ENCODE assay signal across 17 cellular contexts in the genomic region with DNA sequence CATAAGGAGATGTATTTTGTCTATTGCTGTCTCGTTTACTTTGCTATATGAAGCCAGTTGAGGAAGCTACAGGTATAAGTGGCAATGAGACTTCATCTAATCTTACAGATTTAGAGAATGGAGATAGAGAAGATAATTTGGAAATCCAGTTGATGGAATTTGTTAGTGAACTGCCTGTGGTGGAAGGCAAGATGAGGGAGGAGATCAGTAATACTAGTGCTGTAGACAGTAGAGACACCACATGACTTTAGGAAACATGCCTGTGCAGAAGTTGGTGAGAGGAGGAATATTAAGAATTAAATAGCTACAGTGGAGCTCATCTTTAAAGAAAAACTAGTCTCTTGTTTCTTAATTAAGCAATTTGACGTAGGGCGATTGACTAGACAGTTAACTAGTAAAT. TPM values are rescaled to one million over a fixed set of nuclear protein-coding genes. Genes with fewer than 3 reads are reported as not detected.
DNase-seq lines count a peak whose midpoint lies in the region; ATAC-seq and TF ChIP-seq lines count a peak whose summit lies in the region.
"Had no signal": no experiment of that assay in that cellular context is flagged by ENCODE, and none has a peak within 500 bp of the region (broad histone marks: within the 10 kb centered on the region; RNA-seq: fewer than 3 reads in every experiment).

No MANE protein-coding gene starts in this region.

- H3K9me3 Mint-ChIP-seq in activated CD8-positive, alpha-beta memory T cell treated with anti-CD3 and anti-CD28 coated beads, Interleukin-2, amount 10 ng/mL, durations not matched to agents 7 days and 5 days (ENCODE audit: low read depth), result no peaks in the 10 kb centered on the region

- H3K4me3 Mint-ChIP-seq in activated CD8-positive, alpha-beta memory T cell treated with anti-CD3 and anti-CD28 coated beads, Interleukin-2, amount 10 ng/mL, durations not matched to agents 7 days and 5 days, result no peak overlapping the region
- H3K4me3 Mint-ChIP-seq: activated CD4-positive, alpha-beta T cell treated with anti-CD3 and anti-CD28 coated beads for 36 hours had no signal

- no peak for DNase-seq in activated CD8-positive, alpha-beta memory T cell treated with anti-CD3 and anti-CD28 coated beads, Interleukin-2, amount 10 ng/mL, durations not matched to agents 7 days and 5 days
- DNase-seq in activated CD8-positive, alpha-beta memory T cell treated with anti-CD3 and anti-CD28 coated beads, Interleukin-2, amount 50 U/mL, for 4 hours, result no peak
- DNase-seq in choroid plexus epithelial cell (ENCODE audit: low read depth), result peak; percentile 16
- no peak for DNase-seq in NCI-H2171 treated with DMSO at 0.1 percent for 48 hours (lab: John Stamatoyannopoulos, UW)
- no peak for DNase-seq in COR-L47 (lab: John Stamatoyannopoulos, UW)
- DNase-seq: kidney, NCI-H1694 treated with DMSO at 0.1 percent for 48 hours, occipital lobe had no signal

- H2AFZ ChIP-seq in OCI-LY1 (ENCODE audit: low read length), result no peak overlapping the region

- H3K36me3 Mint-ChIP-seq in activated CD8-positive, alpha-beta memory T cell treated with anti-CD3 and anti-CD28 coated beads, Interleukin-2, amount 10 ng/mL, durations not matched to agents 7 days and 5 days, result peaks cover 39% of the 10 kb centered on the region

- no peaks in the 10 kb centered on the region for H3K79me2 ChIP-seq in OCI-LY1 (ENCODE audit: insufficient read depth, low read length)

- peak; percentile 20 for ATAC-seq in activated CD8-positive, alpha-beta memory T cell treated with anti-CD3 and anti-CD28 coated beads, Interleukin-2, amount 10 ng/mL, durations not matched to agents 7 days and 5 days
- no peak for ATAC-seq in GM18511 (IDR thresholded peaks at IDR 0.05; ENCODE audit: unreplicated experiment)

- H3K4me1 ChIP-seq in OCI-LY1 (ENCODE audit: insufficient read depth, low read length, severe bottlenecking), result peaks cover 21% of the 10 kb centered on the region

- H3K4me3 ChIP-seq in OCI-LY1 (ENCODE audit: low read depth, low read length, poor library complexity, severe bottlenecking), result no peak overlapping the region
- no peak overlapping the region for H3K4me3 ChIP-seq in choroid plexus epithelial cell (ENCODE audit: low read depth, low read length)
- H3K4me3 ChIP-seq: adrenal gland, lung, right atrium auricular region had no signal

- H3K27ac ChIP-seq in OCI-LY1 (ENCODE audit: low read depth, low read length, poor library complexity, severe bottlenecking), result no peak overlapping the region
- peak overlapping the region; percentile 66 for H3K27ac ChIP-seq in temporal lobe (ENCODE audit: low read depth, low read length)
- H3K27ac ChIP-seq: adrenal gland, KMS-11, right atrium auricular region had no signal

- H3K27me3 ChIP-seq in OCI-LY1 (ENCODE audit: insufficient read depth, low read length), result no peaks in the 10 kb centered on the region
- H3K27me3 ChIP-seq: adrenal gland, right atrium auricular region had no signal

- H3F3A ChIP-seq in OCI-LY1 (ENCODE audit: insufficient read depth, low read length), result no peaks in the 10 kb centered on the region

- H4K20me1 ChIP-seq in OCI-LY1 (ENCODE audit: insufficient read depth, low read length), result no peaks in the 10 kb centered on the region

- H3K36me3 ChIP-seq in OCI-LY1 (ENCODE audit: insufficient read depth, low read length), result no peaks in the 10 kb centered on the region; the same call in 1 of the 2 replicates
- H3K36me3 ChIP-seq: adrenal gland, right atrium auricular region had no signal

- no peak overlapping the region for H3K9ac ChIP-seq in OCI-LY1 (ENCODE audit: low read length)
- H3K9ac ChIP-seq: KMS-11 had no signal

- H3K27ac Mint-ChIP-seq in activated CD8-positive, alpha-beta memory T cell treated with anti-CD3 and anti-CD28 coated beads, Interleukin-2, amount 10 ng/mL, durations not matched to agents 7 days and 5 days, result peak overlapping the region; percentile 30
- H3K27ac Mint-ChIP-seq: activated CD4-positive, alpha-beta T cell treated with anti-CD3 and anti-CD28 coated beads for 36 hours had no signal

- peaks cover 58% of the 10 kb centered on the region for H3K4me1 Mint-ChIP-seq in activated CD8-positive, alpha-beta memory T cell treated with anti-CD3 and anti-CD28 coated beads, Interleukin-2, amount 10 ng/mL, durations not matched to agents 7 days and 5 days

- CTCF ChIA-PET in activated CD8-positive, alpha-beta memory T cell treated with anti-CD3 and anti-CD28 coated beads, Interleukin-2, amount 10 ng/mL, durations not matched to agents 7 days and 5 days (lab: Charles Lee), result interaction anchor here (0.7 to 2.5 kb wide), 6 partner anchors 11 to 47 kb away, joined by 3 to 12 read pairs (median 5); no protein-coding TSS in a partner anchor

- no peaks in the 10 kb centered on the region for H3K9me3 ChIP-seq in OCI-LY1 (ENCODE audit: low read length)
- H3K9me3 ChIP-seq: adrenal gland, right atrium auricular region had no signal

- no peak for TF ChIP-seq CTCF in OCI-LY1 (IDR thresholded peaks at IDR 0.05; ENCODE audit: low read length)
- no peak for TF ChIP-seq CTCF in choroid plexus epithelial cell (conservative IDR thresholded peaks at IDR 0.05; ENCODE audit: low read depth, low read length)

- H3K9me2 ChIP-seq in OCI-LY1 (ENCODE audit: low read depth, low read length), result no peaks in the 10 kb centered on the region

- H3K27me3 Mint-ChIP-seq in activated CD8-positive, alpha-beta memory T cell treated with anti-CD3 and anti-CD28 coated beads, Interleukin-2, amount 10 ng/mL, durations not matched to agents 7 days and 5 days, result no peaks in the 10 kb centered on the region
- H3K27me3 Mint-ChIP-seq: activated CD4-positive, alpha-beta T cell treated with anti-CD3 and anti-CD28 coated beads for 36 hours; CD4-positive, CD25-positive, alpha-beta regulatory T cell had no signal

- H3K4me2 ChIP-seq in OCI-LY1 (ENCODE audit: low read length), result 0 out of 2 replicates have a peak overlapping the region, but pooled peaks have one; percentile 40

RNA-seq across cellular contexts. Expression of gene RBPJ, which starts 51.3 kb away (rescaled TPM):
- 100 to 1,000 TPM in 1 of 2 experiments, 10 to 100 TPM in 1; 73.3 to 163 TPM for total RNA-seq in activated CD8-positive, alpha-beta memory T cell treated with anti-CD3 and anti-CD28 coated beads, Interleukin-2, amount 10 ng/mL, durations not matched to agents 7 days and 5 days
- total RNA-seq in temporal lobe, result 58.8 TPM
